8 cellular contexts compared by ENCODE assay signal in the genomic region with DNA sequence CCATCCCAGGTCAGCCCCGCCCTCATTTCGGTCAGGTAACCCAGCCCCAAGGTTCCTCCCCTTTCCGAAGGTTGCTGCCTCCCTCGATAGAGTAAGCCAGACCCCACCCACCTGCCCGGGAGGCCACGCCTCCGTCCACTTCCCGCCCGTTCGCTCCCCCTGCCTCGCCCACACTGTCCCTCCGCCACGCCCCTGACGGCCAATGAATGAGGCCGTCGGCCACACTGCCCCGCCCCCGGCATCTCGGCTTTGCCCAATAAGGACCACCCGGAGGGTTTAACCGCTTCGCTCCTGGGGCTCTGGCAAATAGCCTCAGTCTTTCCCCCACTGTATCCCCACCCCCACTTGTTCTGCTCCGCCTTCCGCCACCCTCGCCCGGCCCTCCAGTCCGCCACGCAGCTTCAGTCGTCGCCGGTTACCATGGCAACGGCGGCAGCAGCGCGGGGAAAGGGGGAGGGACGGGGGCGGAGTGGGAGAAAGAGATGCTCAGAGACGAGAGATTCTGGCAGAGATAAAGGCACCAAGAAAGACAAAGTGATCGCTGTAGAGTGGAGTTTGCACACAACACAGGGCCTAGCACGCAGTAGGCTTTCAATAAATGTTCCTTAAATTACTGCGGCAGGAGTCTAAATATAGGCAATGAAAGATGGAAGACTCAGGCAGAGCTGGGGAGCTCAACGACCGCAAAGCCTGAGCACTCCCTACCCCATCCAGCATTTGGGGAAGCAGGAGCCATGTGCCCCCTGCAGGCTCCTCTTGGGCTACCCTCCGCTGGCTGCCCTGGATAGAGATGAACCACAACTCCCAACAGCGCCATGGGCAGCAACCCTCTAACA. TPM values are rescaled to one million over a fixed set of nuclear protein-coding genes. Genes with fewer than 3 reads are reported as not detected.
DNase-seq lines count a peak whose midpoint lies in the region; ATAC-seq, FAIRE-seq and TF ChIP-seq lines count a peak whose summit lies in the region.

No MANE protein-coding gene starts in this region.

- H3K4me1 ChIP-seq in HUES48 (ENCODE audit: control insufficient read depth, insufficient read depth, low read length) = peaks cover 50% of the 10 kb centered on the region
- H3K4me1 ChIP-seq in H1 (replicated peaks in 1 of 4; ENCODE audit: control insufficient read depth in 3 of 4, insufficient read depth in 4 of 4, low read length in 3 of 4) = peaks cover 9 to 45% (median 28%) of the 10 kb centered on the region in 4 experiments
- H3K4me1 ChIP-seq in mesendoderm (ENCODE audit: control insufficient read depth, low read depth, low read length) = peaks cover 20% of the 10 kb centered on the region

- no peak overlapping the region for H4K8ac ChIP-seq in H1 (ENCODE audit: extremely low read depth, insufficient read depth, low read length)
- no peak overlapping the region for H4K8ac ChIP-seq in mesendoderm (ENCODE audit: low read depth, low read length)

- TF ChIP-seq EP300 in H1 (IDR thresholded peaks at IDR 0.05; ENCODE audit: borderline replicate concordance in 1 of 2, low read depth in 2 of 2, low read length in 2 of 2) = peak in 1 of 2 experiments; percentile 7; a peak in 1 of 3 replicates

- H2BK120ac ChIP-seq in H1 (replicated peaks; ENCODE audit: low read depth, low read length) (no peak overlapping the region), mesendoderm (ENCODE audit: low read depth, low read length) (no peak overlapping the region)

- H4K20me1 ChIP-seq in H1 (replicated peaks in 1 of 2; ENCODE audit: control insufficient read depth in 1 of 2, insufficient read depth in 2 of 2, low read length in 2 of 2) = no peaks in the 10 kb centered on the region

- peaks cover 0 to 45% of the 10 kb centered on the region in 2 experiments; a peak in 2 of 4 replicates for H3K79me2 ChIP-seq in H1 (ENCODE audit: control insufficient read depth in 1 of 2, insufficient read depth in 2 of 2, low read length in 2 of 2)
- peaks cover 18% of the 10 kb centered on the region for H3K79me2 ChIP-seq in mesendoderm (ENCODE audit: control insufficient read depth, insufficient read depth, low read length)

- H4K5ac ChIP-seq in H1 (ENCODE audit: insufficient read length, low read depth, low read length) (no peak overlapping the region), mesendoderm (ENCODE audit: low read length) (no peak overlapping the region)

- H2AK5ac ChIP-seq in H1 (ENCODE audit: low read depth, low read length) = no peak overlapping the region
- no peak overlapping the region for H2AK5ac ChIP-seq in mesendoderm (ENCODE audit: low read length)

- H3K9me3 ChIP-seq in HUES48 (ENCODE audit: control insufficient read depth, insufficient read depth, low read length) = no peaks in the 10 kb centered on the region
- H3K9me3 ChIP-seq in H1 (ENCODE audit: insufficient read depth in 2 of 2, low read depth in 1 of 2, low read length in 1 of 2) = no peaks in the 10 kb centered on the region

- POLR2A ChIA-PET in H1 (lab: Charles Lee; ENCODE audit: partially characterized antibody) = interaction anchor here (0.7 to 3.7 kb wide), 22 partner anchors 9 to 190 kb away, joined by 3 to 22 read pairs (median 4); partner anchors contain the start of genes CLDN7, CTDNEP1, DVL2 and ELP5

- peak; percentile 90 for FAIRE-seq in H1 (lab: Jason Lieb, UNC)

- no peak overlapping the region for H2BK20ac ChIP-seq in H1 (ENCODE audit: low read length)

- no peak overlapping the region for H3K14ac ChIP-seq in H1 (ENCODE audit: insufficient read length)

- peak; percentile 32 to 76 (median 63) for TF ChIP-seq CTCF in H1 (IDR thresholded peaks at IDR 0.05; ENCODE audit: control extremely low read depth in 1 of 3, insufficient read depth in 1 of 3, low read depth in 1 of 3, low read length in 3 of 3)

- peaks cover 3% of the 10 kb centered on the region; the same call in 1 of the 2 replicates for H3K79me1 ChIP-seq in H1 (ENCODE audit: low read depth, low read length)
- peaks cover 4% of the 10 kb centered on the region for H3K79me1 ChIP-seq in mesendoderm (ENCODE audit: low read length)

- peak overlapping the region; percentile 78 for H3K4me3 ChIP-seq in HUES48 (ENCODE audit: low read depth, low read length)
- peak overlapping the region; percentile 44 to 68 (median 50); a peak in 7 of 8 replicates for H3K4me3 ChIP-seq in H1 (ENCODE audit: extremely low read depth in 1 of 4, insufficient read depth in 2 of 4, low read depth in 3 of 4, low read length in 4 of 4)
- peak overlapping the region; percentile 5 for H3K4me3 ChIP-seq in mesendoderm (ENCODE audit: low read length)

- no peak overlapping the region for H4K91ac ChIP-seq in H1 (replicated peaks; ENCODE audit: insufficient read length, low read length)

- ATAC-seq in GM21390 (IDR thresholded peaks at IDR 0.05; ENCODE audit: unreplicated experiment) = peak; percentile 68

- no peak for TF ChIP-seq POLR2A in H1 (IDR thresholded peaks at IDR 0.05; ENCODE audit: control extremely low read depth in 1 of 2, low read depth in 2 of 2, low read length in 2 of 2)

- 0 out of 2 replicates have a peak overlapping the region, but pooled peaks have one; percentile 2 for H2BK15ac ChIP-seq in H1 (ENCODE audit: low read length)
- H2BK15ac ChIP-seq in mesendoderm (replicated peaks; ENCODE audit: low read depth) = no peak overlapping the region

- no peak overlapping the region for H3K56ac ChIP-seq in H1 (replicated peaks; ENCODE audit: insufficient read length, low read depth, low read length)
- no peak overlapping the region for H3K56ac ChIP-seq in mesendoderm (ENCODE audit: low read length)

- H2AFZ ChIP-seq in H1 (ENCODE audit: low read length) = no peak overlapping the region

- DNase-seq in COR-L47 (lab: John Stamatoyannopoulos, UW) (peak; percentile 95), NOMO-1 treated with DMSO at 0.1 percent for 48 hours (lab: John Stamatoyannopoulos, UW; ENCODE audit: unreplicated experiment) (peak; percentile 97), H1 (ENCODE audit: low read depth in 1 of 2, low spot score in 2 of 2) (peak; percentile 99 to 100), mesendoderm (peak; percentile 99)
- DNase-seq in activated CD8-positive, alpha-beta memory T cell treated with anti-CD3 and anti-CD28 coated beads for 48 hours (ENCODE audit: low read depth in 2 of 3, low spot score in 2 of 3) = peak; percentile 98 to 99 (median 99)
- DNase-seq in stimulated activated CD8-positive, alpha-beta memory T cell treated with anti-CD3 and anti-CD28 coated beads, Interleukin-12 subunit alpha, Interleukin-12 subunit beta, amount 100 ng/mL, for 4 hours (ENCODE audit: low read depth) = peak; percentile 98

- CTCF ChIA-PET in H1 (lab: Charles Lee; ENCODE audit: partially characterized antibody) = interaction anchor here (0.6 to 2.1 kb wide), 17 partner anchors 11 to 478 kb away, joined by 3 to 16 read pairs (median 3); partner anchors contain the start of genes DVL2, GABARAP, PHF23 and SLC16A11

- peak overlapping the region; percentile 69 to 87 for H3K4me2 ChIP-seq in H1 (ENCODE audit: insufficient read depth in 1 of 2, low read depth in 2 of 2, low read length in 2 of 2)
- peak overlapping the region; percentile 61 for H3K4me2 ChIP-seq in mesendoderm (ENCODE audit: low read length)

- no peak overlapping the region for H3K23ac ChIP-seq in H1 (ENCODE audit: insufficient read length)
- no peak overlapping the region for H3K23ac ChIP-seq in mesendoderm (ENCODE audit: low read length)

- H3K27ac ChIP-seq in HUES48 (ENCODE audit: low read depth, low read length) (peak overlapping the region; percentile 92), H1 (ENCODE audit: low read depth, low read length) (peak overlapping the region; percentile 86), mesendoderm (ENCODE audit: low read depth, low read length) (no peak overlapping the region)

- H2BK5ac ChIP-seq in H1 (ENCODE audit: low read depth, low read length) (peak overlapping the region; percentile 82; the same call in 1 of the 2 replicates), mesendoderm (ENCODE audit: low read length) (no peak overlapping the region)

- 0 out of 2 replicates have a peak overlapping the region, but pooled peaks have one; percentile 39 for H2BK12ac ChIP-seq in H1 (ENCODE audit: low read depth, low read length)

- H3K18ac ChIP-seq in H1 (ENCODE audit: extremely low read depth, low read length) (peak overlapping the region; percentile 53), mesendoderm (ENCODE audit: low read length) (no peak overlapping the region)

- 3% methylated on average over 41 of the region's 45 CpGs; no CpG with 5 or more reads in 1 of the 2 experiments for WGBS in H1 (ENCODE audit: extremely low coverage in 1 of 2, insufficient coverage in 1 of 2, insufficient read length in 1 of 2, insufficient replicate concordance in 2 of 2, low coverage in 1 of 2, low lambda C conversion rate in 2 of 2, missing lambda C conversion rate in 1 of 2), 2 experiments
- no CpG with 5 or more reads among the region's 45 CpGs for WGBS in mesendoderm (ENCODE audit: extremely low coverage, insufficient coverage, low lambda C conversion rate)

- TF ChIP-seq RAD21 in H1 (IDR thresholded peaks at IDR 0.05 in 1 of 2, conservative IDR thresholded peaks at IDR 0.05 in 1 of 2; ENCODE audit: low read depth in 2 of 2, low read length in 2 of 2) = peak; percentile 23; a peak in 2 of 4 replicates

- no peak overlapping the region for H3K4ac ChIP-seq in H1 (replicated peaks; ENCODE audit: insufficient read length, low read depth, low read length)
- H3K4ac ChIP-seq in mesendoderm (ENCODE audit: low read depth, low read length) = no peak overlapping the region

- no peaks in the 10 kb centered on the region for H3K27me3 ChIP-seq in HUES48 (ENCODE audit: control insufficient read depth, insufficient read depth, low read length)
- no peaks in the 10 kb centered on the region for H3K27me3 ChIP-seq in H1 (replicated peaks in 1 of 4; ENCODE audit: control insufficient read depth in 3 of 4, extremely low read depth in 1 of 4, insufficient read depth in 3 of 4, low read length in 3 of 4)
- H3K27me3 ChIP-seq in mesendoderm (ENCODE audit: insufficient read depth, low read length, poor library complexity) = no peaks in the 10 kb centered on the region

- H3K9ac ChIP-seq in HUES48 (ENCODE audit: low read depth, low read length) (peak overlapping the region; percentile 35; the same call in 1 of the 2 replicates), H1 (replicated peaks in 1 of 4; ENCODE audit: extremely low read depth in 1 of 4, low read depth in 3 of 4, low read length in 3 of 4) (peak overlapping the region in 3 of 4 experiments; percentile 35 to 71 (median 66); a peak in 5 of 7 replicates), mesendoderm (ENCODE audit: low read length) (peak overlapping the region; percentile 16)

- H3K36me3 ChIP-seq in HUES48 (ENCODE audit: control insufficient read depth, insufficient read depth, low read length) = no peaks in the 10 kb centered on the region
- no peaks in the 10 kb centered on the region for H3K36me3 ChIP-seq in H1 (ENCODE audit: control insufficient read depth in 2 of 4, insufficient read depth in 4 of 4, low read length in 3 of 4)
- no peaks in the 10 kb centered on the region for H3K36me3 ChIP-seq in mesendoderm (ENCODE audit: control insufficient read depth, insufficient read depth, low read length)

- H3K23me2 ChIP-seq in H1 (ENCODE audit: low read depth, low read length) = peaks cover 26% of the 10 kb centered on the region; the same call in 1 of the 2 replicates

RNA-seq across cellular contexts. Expression of gene DLG4, which starts 5.1 kb away (rescaled TPM):
- 43.1 and 45.9 TPM in 2 replicates for total RNA-seq in H1 (2021; fragmentation: NEBNext Ultra II Directional; extraction: Animal tissue kit (Norgen Biotek cat#: 25700))
- 18.9 and 35.2 TPM in 2 replicates for polyA plus RNA-seq in H1 (2011; rRNA removed)
- 26.5 TPM for polyA plus RNA-seq in H1 (2011; cell fraction: cytosol; rRNA removed)
- polyA plus RNA-seq in H1 (2011; cell fraction: nucleus; rRNA removed) = 128 TPM
- polyA plus RNA-seq in H1 (2012, experiment 1 of 2) = 47.5 to 67.9 TPM (median 55.6 TPM) in 4 replicates
- 29.2 TPM for polyA plus RNA-seq in H1 (2012, experiment 2 of 2)
- polyA plus RNA-seq in H1 (2013, experiment 1 of 2) = 22.1 TPM
- 20.8 TPM for polyA plus RNA-seq in H1 (2013, experiment 2 of 2)
- polyA minus RNA-seq in H1 (2011; rRNA and poly(A)+ RNA removed) = 26.4 and 32.1 TPM in 2 replicates
- 14.0 TPM for polyA minus RNA-seq in H1 (2011; cell fraction: cytosol; rRNA and poly(A)+ RNA removed)
- polyA minus RNA-seq in H1 (2011; cell fraction: nucleus; rRNA and poly(A)+ RNA removed) = 34.3 TPM
- 15.9 TPM for polyA plus RNA-seq in mesendoderm (2013, experiment 1 of 2)
- polyA plus RNA-seq in mesendoderm (2013, experiment 2 of 2) = 14.2 TPM

RNA-seq across cellular contexts. Expression of gene ACADVL, which starts 5.2 kb away (rescaled TPM):
- 169 and 181 TPM in 2 replicates for total RNA-seq in H1 (2021; fragmentation: NEBNext Ultra II Directional; extraction: Animal tissue kit (Norgen Biotek cat#: 25700))
- polyA plus RNA-seq in H1 (2011; rRNA removed) = 231 and 317 TPM in 2 replicates
- polyA plus RNA-seq in H1 (2011; cell fraction: cytosol; rRNA removed) = 253 TPM
- polyA plus RNA-seq in H1 (2011; cell fraction: nucleus; rRNA removed) = 2,578 TPM
- 291 to 353 TPM (median 315 TPM) in 4 replicates for polyA plus RNA-seq in H1 (2012, experiment 1 of 2)
- 193 TPM for polyA plus RNA-seq in H1 (2012, experiment 2 of 2)
- 219 TPM for polyA plus RNA-seq in H1 (2013, experiment 1 of 2)
- polyA plus RNA-seq in H1 (2013, experiment 2 of 2) = 201 TPM
- polyA minus RNA-seq in H1 (2011; rRNA and poly(A)+ RNA removed) = 103 and 130 TPM in 2 replicates
- 56.4 TPM for polyA minus RNA-seq in H1 (2011; cell fraction: cytosol; rRNA and poly(A)+ RNA removed)
- 237 TPM for polyA minus RNA-seq in H1 (2011; cell fraction: nucleus; rRNA and poly(A)+ RNA removed)
- polyA plus RNA-seq in mesendoderm (2013, experiment 1 of 2) = 129 TPM
- polyA plus RNA-seq in mesendoderm (2013, experiment 2 of 2) = 129 TPM

RNA-seq across cellular contexts. Expression of gene DVL2, which starts 19.8 kb away (rescaled TPM):
- 59.3 and 59.6 TPM in 2 replicates for total RNA-seq in H1 (2021; fragmentation: NEBNext Ultra II Directional; extraction: Animal tissue kit (Norgen Biotek cat#: 25700))
- 19.0 and 29.7 TPM in 2 replicates for polyA plus RNA-seq in H1 (2011; rRNA removed)
- polyA plus RNA-seq in H1 (2011; cell fraction: cytosol; rRNA removed) = 15.8 TPM
- polyA plus RNA-seq in H1 (2011; cell fraction: nucleus; rRNA removed) = 56.7 TPM
- polyA plus RNA-seq in H1 (2012, experiment 1 of 2) = 47.0 to 54.8 TPM (median 48.8 TPM) in 4 replicates
- polyA plus RNA-seq in H1 (2012, experiment 2 of 2) = 44.2 TPM
- 28.5 TPM for polyA plus RNA-seq in H1 (2013, experiment 1 of 2)
- 25.2 TPM for polyA plus RNA-seq in H1 (2013, experiment 2 of 2)
- polyA minus RNA-seq in H1 (2011; rRNA and poly(A)+ RNA removed) = 20.1 and 32.9 TPM in 2 replicates
- polyA minus RNA-seq in H1 (2011; cell fraction: cytosol; rRNA and poly(A)+ RNA removed) = 19.4 TPM
- 46.9 TPM for polyA minus RNA-seq in H1 (2011; cell fraction: nucleus; rRNA and poly(A)+ RNA removed)
- polyA plus RNA-seq in mesendoderm (2013, experiment 1 of 2) = 25.9 TPM
- 25.1 TPM for polyA plus RNA-seq in mesendoderm (2013, experiment 2 of 2)

RNA-seq across cellular contexts. Expression of gene PHF23, which starts 24.7 kb away (rescaled TPM):
- 62.8 and 65.1 TPM in 2 replicates for total RNA-seq in H1 (2021; fragmentation: NEBNext Ultra II Directional; extraction: Animal tissue kit (Norgen Biotek cat#: 25700))
- polyA plus RNA-seq in H1 (2011; rRNA removed) = 46.5 and 47.5 TPM in 2 replicates
- 45.6 TPM for polyA plus RNA-seq in H1 (2011; cell fraction: cytosol; rRNA removed)
- 44.4 TPM for polyA plus RNA-seq in H1 (2011; cell fraction: nucleus; rRNA removed)
- polyA plus RNA-seq in H1 (2012, experiment 1 of 2) = 57.1 to 63.2 TPM (median 57.6 TPM) in 4 replicates
- polyA plus RNA-seq in H1 (2012, experiment 2 of 2) = 65.8 TPM
- polyA plus RNA-seq in H1 (2013, experiment 1 of 2) = 66.2 TPM
- polyA plus RNA-seq in H1 (2013, experiment 2 of 2) = 69.5 TPM
- 46.8 and 59.7 TPM in 2 replicates for polyA minus RNA-seq in H1 (2011; rRNA and poly(A)+ RNA removed)
- polyA minus RNA-seq in H1 (2011; cell fraction: cytosol; rRNA and poly(A)+ RNA removed) = 27.7 TPM
- polyA minus RNA-seq in H1 (2011; cell fraction: nucleus; rRNA and poly(A)+ RNA removed) = 19.8 TPM
- polyA plus RNA-seq in mesendoderm (2013, experiment 1 of 2) = 80.4 TPM
- 80.7 TPM for polyA plus RNA-seq in mesendoderm (2013, experiment 2 of 2)

RNA-seq across cellular contexts. Expression of gene GABARAP, which starts 27.7 kb away (rescaled TPM):
- 252 and 265 TPM in 2 replicates for total RNA-seq in H1 (2021; fragmentation: NEBNext Ultra II Directional; extraction: Animal tissue kit (Norgen Biotek cat#: 25700))
- 351 and 581 TPM in 2 replicates for polyA plus RNA-seq in H1 (2011; rRNA removed)
- 311 TPM for polyA plus RNA-seq in H1 (2011; cell fraction: cytosol; rRNA removed)
- 154 TPM for polyA plus RNA-seq in H1 (2011; cell fraction: nucleus; rRNA removed)
- polyA plus RNA-seq in H1 (2012, experiment 1 of 2) = 343 to 418 TPM (median 350 TPM) in 4 replicates
- 370 TPM for polyA plus RNA-seq in H1 (2012, experiment 2 of 2)
- 374 TPM for polyA plus RNA-seq in H1 (2013, experiment 1 of 2)
- 396 TPM for polyA plus RNA-seq in H1 (2013, experiment 2 of 2)
- 207 and 212 TPM in 2 replicates for polyA minus RNA-seq in H1 (2011; rRNA and poly(A)+ RNA removed)
- 78.2 TPM for polyA minus RNA-seq in H1 (2011; cell fraction: cytosol; rRNA and poly(A)+ RNA removed)
- polyA minus RNA-seq in H1 (2011; cell fraction: nucleus; rRNA and poly(A)+ RNA removed) = 77.3 TPM
- 386 TPM for polyA plus RNA-seq in mesendoderm (2013, experiment 1 of 2)
- 384 TPM for polyA plus RNA-seq in mesendoderm (2013, experiment 2 of 2)

Comparison
In these comparisons a context has a peak if more than half of its experiments do, and no peak if none do; other contexts are left out.
1. H3K4me3 ChIP-seq: peak in every context shown above with its lines; median percentile 78 in HUES48; 50 in H1; 5 in mesendoderm.
2. H3K9ac ChIP-seq: peak in every context shown above with its lines; median percentile 66 in H1; 35 in HUES48; 16 in mesendoderm.